8 cellular contexts compared by ENCODE assay signal in the genomic region with DNA sequence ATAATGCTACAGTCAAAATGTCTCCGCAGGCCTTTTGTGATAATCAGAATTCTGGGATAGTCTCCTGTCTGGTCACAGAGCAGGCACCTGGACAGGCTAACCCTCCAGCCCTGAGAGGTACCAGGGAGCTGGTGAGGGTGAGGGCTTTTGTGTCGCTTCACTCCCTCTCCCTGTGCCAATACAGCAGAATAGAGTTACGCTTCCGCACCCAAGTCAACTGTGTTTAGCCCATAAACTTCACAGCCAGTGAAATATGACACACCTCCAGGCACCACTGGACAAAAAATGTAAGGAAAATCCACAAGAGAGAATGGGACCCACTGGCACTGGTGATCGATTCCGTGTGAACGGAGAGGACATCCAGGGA. TPM values are rescaled to one million over a fixed set of nuclear protein-coding genes. Genes with fewer than 3 reads are reported as not detected.
A peak's percentile ranks its signal among the peaks of the same experiment; 100 is the strongest.
DNase-seq lines count a peak whose midpoint lies in the region; ATAC-seq and TF ChIP-seq lines count a peak whose summit lies in the region.

No MANE protein-coding gene starts in this region.

- H3K4me1 Mint-ChIP-seq in activated CD4-positive, alpha-beta T cell treated with anti-CD3 and anti-CD28 coated beads, Interleukin-2, amount 10 ng/mL, durations not matched to agents 7 days and 5 days: peaks cover 52% of the 10 kb centered on the region
- peaks cover 19% of the 10 kb centered on the region for H3K4me1 Mint-ChIP-seq in activated naive CD8-positive, alpha-beta T cell treated with anti-CD3 and anti-CD28 coated beads, Interleukin-2, amount 10 ng/mL, durations not matched to agents 7 days and 5 days

- intact Hi-C loops in left lung (cut with DNase I): no loop called here

- H3K9me3 Mint-ChIP-seq in activated CD4-positive, alpha-beta T cell treated with anti-CD3 and anti-CD28 coated beads, Interleukin-2, amount 10 ng/mL, durations not matched to agents 7 days and 5 days: no peaks in the 10 kb centered on the region
- no peaks in the 10 kb centered on the region for H3K9me3 Mint-ChIP-seq in activated naive CD8-positive, alpha-beta T cell treated with anti-CD3 and anti-CD28 coated beads, Interleukin-2, amount 10 ng/mL, durations not matched to agents 7 days and 5 days

- H3K27ac Mint-ChIP-seq in activated CD4-positive, alpha-beta T cell treated with anti-CD3 and anti-CD28 coated beads, Interleukin-2, amount 10 ng/mL, durations not matched to agents 7 days and 5 days: peak overlapping the region; percentile 98
- H3K27ac Mint-ChIP-seq in activated naive CD8-positive, alpha-beta T cell treated with anti-CD3 and anti-CD28 coated beads, Interleukin-2, amount 10 ng/mL, durations not matched to agents 7 days and 5 days: peak overlapping the region; percentile 95

- H3K27me3 ChIP-seq in left lung (no peaks in the 10 kb centered on the region), thymus (ENCODE audit: control insufficient read depth, insufficient read depth) (no peaks in the 10 kb centered on the region)

- H3K9me3 ChIP-seq in left lung (no peaks in the 10 kb centered on the region), thymus (ENCODE audit: control insufficient read depth) (no peaks in the 10 kb centered on the region)

- DNase-seq in activated CD4-positive, alpha-beta T cell treated with anti-CD3 and anti-CD28 coated beads, Interleukin-2, amount 10 ng/mL, durations not matched to agents 7 days and 5 days: no peak
- DNase-seq in activated CD4-positive, alpha-beta T cell treated with anti-CD3 and anti-CD28 coated beads, Interleukin-2, amount 50 U/mL, for 4 hours: no peak
- no peak for DNase-seq in activated naive CD8-positive, alpha-beta T cell treated with anti-CD3 and anti-CD28 coated beads, Interleukin-2, amount 10 ng/mL, durations not matched to agents 7 days and 5 days
- DNase-seq in left lung: no peak
- DNase-seq in NCI-H2107 (lab: John Stamatoyannopoulos, UW): no peak
- DNase-seq in A172 (ENCODE audit: low spot score): no peak

- H3K4me1 ChIP-seq in left lung: peaks cover 16 to 69% of the 10 kb centered on the region in 2 donors
- H3K4me1 ChIP-seq in thymus (ENCODE audit: control insufficient read depth, insufficient read depth, low read length): peaks cover 19% of the 10 kb centered on the region

- POLR2A ChIA-PET in activated CD4-positive, alpha-beta T cell treated with anti-CD3 and anti-CD28 coated beads, Interleukin-2, amount 10 ng/mL, durations not matched to agents 7 days and 5 days (lab: Charles Lee): no interaction called here
- POLR2A ChIA-PET in activated naive CD8-positive, alpha-beta T cell treated with anti-CD3 and anti-CD28 coated beads, Interleukin-2, amount 10 ng/mL, durations not matched to agents 7 days and 5 days (lab: Charles Lee): interaction anchor here (0.9 to 5.4 kb wide), 9 partner anchors 9 to 457 kb away, joined by 3 to 35 read pairs (median 4); a partner anchor contains a TSS

- no peaks in the 10 kb centered on the region for H3K27me3 Mint-ChIP-seq in activated CD4-positive, alpha-beta T cell treated with anti-CD3 and anti-CD28 coated beads, Interleukin-2, amount 10 ng/mL, durations not matched to agents 7 days and 5 days
- H3K27me3 Mint-ChIP-seq in activated naive CD8-positive, alpha-beta T cell treated with anti-CD3 and anti-CD28 coated beads, Interleukin-2, amount 10 ng/mL, durations not matched to agents 7 days and 5 days: no peaks in the 10 kb centered on the region

- no peak for TF ChIP-seq CTCF in left lung (IDR thresholded peaks at IDR 0.05)

- H3K36me3 Mint-ChIP-seq in activated CD4-positive, alpha-beta T cell treated with anti-CD3 and anti-CD28 coated beads, Interleukin-2, amount 10 ng/mL, durations not matched to agents 7 days and 5 days (ENCODE audit: low read depth): peaks cover 6% of the 10 kb centered on the region
- no peaks in the 10 kb centered on the region for H3K36me3 Mint-ChIP-seq in activated naive CD8-positive, alpha-beta T cell treated with anti-CD3 and anti-CD28 coated beads, Interleukin-2, amount 10 ng/mL, durations not matched to agents 7 days and 5 days

- H3K27ac ChIP-seq in left lung (peak overlapping the region in 1 of 2 donors; percentile 96), thymus (ENCODE audit: low read depth) (peak overlapping the region; percentile 15)

- no peak for ATAC-seq in activated naive CD8-positive, alpha-beta T cell treated with anti-CD3 and anti-CD28 coated beads, Interleukin-2, amount 10 ng/mL, durations not matched to agents 7 days and 5 days (ENCODE audit: low read depth)
- no peak for ATAC-seq in left lung
- ATAC-seq in GM18873 (IDR thresholded peaks at IDR 0.05; ENCODE audit: low FRiP score, unreplicated experiment): no peak

- H3K4me3 ChIP-seq in left lung: peak overlapping the region; percentile 95
- peak overlapping the region; percentile 96 for H3K4me3 ChIP-seq in thymus (ENCODE audit: low read length)

- H3K4me3 Mint-ChIP-seq in activated CD4-positive, alpha-beta T cell treated with anti-CD3 and anti-CD28 coated beads, Interleukin-2, amount 10 ng/mL, durations not matched to agents 7 days and 5 days: peak overlapping the region; percentile 98
- H3K4me3 Mint-ChIP-seq in activated naive CD8-positive, alpha-beta T cell treated with anti-CD3 and anti-CD28 coated beads, Interleukin-2, amount 10 ng/mL, durations not matched to agents 7 days and 5 days: peak overlapping the region; percentile 93

- CTCF ChIA-PET in activated CD4-positive, alpha-beta T cell treated with anti-CD3 and anti-CD28 coated beads, Interleukin-2, amount 10 ng/mL, durations not matched to agents 7 days and 5 days (lab: Charles Lee): no interaction called here

- WGBS in thymus: 86% methylated on average over 7 of the region's 7 CpGs

- H3K36me3 ChIP-seq in left lung: no peaks in the 10 kb centered on the region
- peaks cover 11% of the 10 kb centered on the region for H3K36me3 ChIP-seq in thymus (ENCODE audit: control insufficient read depth, insufficient read depth)

RNA-seq across cellular contexts. Expression of a gene that starts 1.3 kb away (rescaled TPM):
- 100 to 1,000 TPM; 133 to 148 TPM for total RNA-seq in activated CD4-positive, alpha-beta T cell treated with anti-CD3 and anti-CD28 coated beads, Interleukin-2, amount 10 ng/mL, durations not matched to agents 7 days and 5 days
- 100 to 1,000 TPM; 169 to 182 TPM for total RNA-seq in activated naive CD8-positive, alpha-beta T cell treated with anti-CD3 and anti-CD28 coated beads, Interleukin-2, amount 10 ng/mL, durations not matched to agents 7 days and 5 days
- total RNA-seq in left lung: 100 to 1,000 TPM; 109 to 121 TPM
- polyA plus RNA-seq in thymus: 230 TPM
- 71.8 and 81.1 TPM in 2 replicates for total RNA-seq in A172 (2014; rRNA removed; shearing (Covaris generic))

RNA-seq across cellular contexts. Expression of a gene that starts 1.4 kb away (rescaled TPM):
- total RNA-seq in activated CD4-positive, alpha-beta T cell treated with anti-CD3 and anti-CD28 coated beads, Interleukin-2, amount 10 ng/mL, durations not matched to agents 7 days and 5 days: 10 to 100 TPM; 38.6 to 51.7 TPM
- total RNA-seq in activated naive CD8-positive, alpha-beta T cell treated with anti-CD3 and anti-CD28 coated beads, Interleukin-2, amount 10 ng/mL, durations not matched to agents 7 days and 5 days: 10 to 100 TPM; 38.2 to 39.8 TPM
- total RNA-seq in left lung: 10 to 100 TPM; 29.9 to 31.5 TPM
- polyA plus RNA-seq in thymus: 87.1 TPM
- 26.2 and 27.5 TPM in 2 replicates for total RNA-seq in A172 (2014; rRNA removed; shearing (Covaris generic))

RNA-seq across cellular contexts. Expression of a gene that starts 42.6 kb away (rescaled TPM):
- 10 to 100 TPM; 20.5 to 21.3 TPM for total RNA-seq in activated CD4-positive, alpha-beta T cell treated with anti-CD3 and anti-CD28 coated beads, Interleukin-2, amount 10 ng/mL, durations not matched to agents 7 days and 5 days
- 10 to 100 TPM; 31.3 to 32.4 TPM for total RNA-seq in activated naive CD8-positive, alpha-beta T cell treated with anti-CD3 and anti-CD28 coated beads, Interleukin-2, amount 10 ng/mL, durations not matched to agents 7 days and 5 days
- 10 to 100 TPM; 15.8 to 19.8 TPM for total RNA-seq in left lung
- 24.1 TPM for polyA plus RNA-seq in thymus
- 17.4 and 25.0 TPM in 2 replicates for total RNA-seq in A172 (2014; rRNA removed; shearing (Covaris generic))

RNA-seq across cellular contexts. Expression of a gene that starts 56.0 kb away (rescaled TPM):
- total RNA-seq in activated CD4-positive, alpha-beta T cell treated with anti-CD3 and anti-CD28 coated beads, Interleukin-2, amount 10 ng/mL, durations not matched to agents 7 days and 5 days: 10 to 100 TPM; 35.0 to 43.3 TPM
- 10 to 100 TPM; 37.5 to 38.7 TPM for total RNA-seq in activated naive CD8-positive, alpha-beta T cell treated with anti-CD3 and anti-CD28 coated beads, Interleukin-2, amount 10 ng/mL, durations not matched to agents 7 days and 5 days
- total RNA-seq in left lung: 10 to 100 TPM; 33.6 to 46.8 TPM
- 27.4 TPM for polyA plus RNA-seq in thymus
- total RNA-seq in A172 (2014; rRNA removed; shearing (Covaris generic)): 14.1 and 16.1 TPM in 2 replicates
